ENCODE assay signal across 22 cellular contexts in the genomic region with DNA sequence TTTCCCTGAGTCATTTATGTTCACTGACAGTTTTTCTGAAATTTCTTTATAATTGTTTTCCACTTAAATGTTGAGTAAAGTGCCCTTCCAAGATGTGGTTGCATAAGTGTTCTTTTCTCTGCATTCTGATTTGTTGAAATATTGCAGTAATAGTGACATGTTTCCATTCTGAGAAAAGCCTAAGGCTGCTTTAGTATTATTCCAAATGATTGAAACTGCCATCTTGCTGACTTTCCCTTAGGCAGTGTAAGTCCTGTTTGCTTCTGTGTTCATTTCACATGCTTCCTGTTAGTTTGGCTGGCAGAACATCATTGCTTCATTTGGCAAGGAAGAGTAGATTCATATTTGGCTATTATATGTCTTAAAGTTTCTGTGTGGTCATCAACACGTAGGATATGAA.
A peak's percentile ranks its signal among the peaks of the same experiment; 100 is the strongest.
DNase-seq lines count a peak whose midpoint lies in the region; ATAC-seq, FAIRE-seq and TF ChIP-seq lines count a peak whose summit lies in the region.
"Had no signal": no experiment of that assay in that cellular context is flagged by ENCODE, and none has a peak within 500 bp of the region (broad histone marks: within the 10 kb centered on the region; RNA-seq: fewer than 3 reads in every experiment).

No MANE protein-coding gene starts in this region.

- no peak overlapping the region for H3K4me3 ChIP-seq in bronchial epithelial cell (ENCODE audit: low read depth, low read length)
- no peak overlapping the region for H3K4me3 ChIP-seq in heart right ventricle
- H3K4me3 ChIP-seq: gastrocnemius medialis, K562, ovary, sigmoid colon had no signal

- no peak for FAIRE-seq in bronchial epithelial cell (lab: Jason Lieb, UNC)
- FAIRE-seq: K562 had no signal

- TF ChIP-seq CTCF in bronchial epithelial cell (IDR thresholded peaks at IDR 0.05; ENCODE audit: insufficient read depth, low read length, severe bottlenecking) (no peak), heart right ventricle (IDR thresholded peaks at IDR 0.05) (no peak)

- H3K36me3 ChIP-seq in bronchial epithelial cell (ENCODE audit: control insufficient read depth, insufficient read depth, low read length) = no peaks in the 10 kb centered on the region
- H3K36me3 ChIP-seq in heart right ventricle = peaks cover 0 to 5% (median 0%) of the 10 kb centered on the region in 9 donors
- H3K36me3 ChIP-seq: gastrocnemius medialis, ovary, sigmoid colon had no signal

- WGBS in heart right ventricle, 2 donors = 78 to 89% methylated on average over 1 of the region's 1 CpG

- H3K27ac ChIP-seq in heart right ventricle = no peak overlapping the region
- H3K27ac ChIP-seq: gastrocnemius medialis, HL-60, ovary, sigmoid colon had no signal

- H3K27me3 ChIP-seq in bronchial epithelial cell (ENCODE audit: control insufficient read depth, insufficient read depth, low read length) (no peaks in the 10 kb centered on the region), heart right ventricle (no peaks in the 10 kb centered on the region)
- H3K27me3 ChIP-seq: gastrocnemius medialis, sigmoid colon had no signal

- no peaks in the 10 kb centered on the region for H3K9me3 ChIP-seq in heart right ventricle
- H3K9me3 ChIP-seq: gastrocnemius medialis, ovary, sigmoid colon had no signal

- ATAC-seq in heart right ventricle = no peak
- no peak for ATAC-seq in GM18909 (IDR thresholded peaks at IDR 0.05; ENCODE audit: poor library complexity, unreplicated experiment)
- ATAC-seq: effector memory CD8-positive, alpha-beta T cell; gastrocnemius medialis; K562; left ventricle myocardium superior; stimulated activated naive CD8-positive, alpha-beta T cell treated with anti-CD3 and anti-CD28 coated beads, Interleukin-15, amount 100 ng/mL, for 72 hours had no signal

- intact Hi-C loops in heart right ventricle (cut with DNase I) = loop anchor here in 1 of 10 donors (10.0 kb wide), 1 partner anchor 299 kb away; no protein-coding TSS in a partner anchor

- DNase-seq in ACHN (peak; percentile 43), M059J (ENCODE audit: low read depth) (peak; percentile 65), bronchial epithelial cell (ENCODE audit: low read depth) (peak; percentile 65), iris pigment epithelial cell (ENCODE audit: low read depth) (peak; percentile 57), heart right ventricle (no peak), SIG-M5 treated with dmso at 0.1 percent for 504 hours (lab: John Stamatoyannopoulos, UW; ENCODE audit: unreplicated experiment) (no peak)
- DNase-seq in activated CD4-positive, alpha-beta T cell treated with anti-CD3 and anti-CD28 coated beads for 1 hour = no peak
- DNase-seq: activated effector memory CD4-positive, alpha-beta T cell treated with Interleukin-2 at 50 U/mL for 16 hours; effector memory CD8-positive, alpha-beta T cell; gastrocnemius medialis; GOT3; left ventricle myocardium superior; NCI-H1092 treated with DMSO at 0.1 percent for 48 hours; NCI-H2107; NCI-H526; OCI-M1; ovary; sigmoid colon; stimulated activated naive CD8-positive, alpha-beta T cell treated with anti-CD3 and anti-CD28 coated beads, Interleukin-15, amount 100 ng/mL, for 72 hours had no signal

- in situ Hi-C loops in ACHN (cut with HindIII; ENCODE audit: low pct_ligation_motif_present, low pct_unique_long_range_greater_than_20kb, low sequenced_read_pairs) = no loop called here

- no peaks in the 10 kb centered on the region for H3K4me1 ChIP-seq in heart right ventricle
- H3K4me1 ChIP-seq: sigmoid colon had no signal

Comparison
In these comparisons a context has a peak if more than half of its experiments do, and no peak if none do; other contexts are left out.
1. DNase-seq: peak in ACHN (single experiment), M059J (single experiment), bronchial epithelial cell (single experiment) and iris pigment epithelial cell (single experiment); none in heart right ventricle (0 of 2), activated CD4-positive, alpha-beta T cell treated with anti-CD3 and anti-CD28 coated beads for 1 hour (single experiment) and SIG-M5 treated with dmso at 0.1 percent for 504 hours (single experiment).